9 cellular contexts compared by ENCODE assay signal in the genomic region with DNA sequence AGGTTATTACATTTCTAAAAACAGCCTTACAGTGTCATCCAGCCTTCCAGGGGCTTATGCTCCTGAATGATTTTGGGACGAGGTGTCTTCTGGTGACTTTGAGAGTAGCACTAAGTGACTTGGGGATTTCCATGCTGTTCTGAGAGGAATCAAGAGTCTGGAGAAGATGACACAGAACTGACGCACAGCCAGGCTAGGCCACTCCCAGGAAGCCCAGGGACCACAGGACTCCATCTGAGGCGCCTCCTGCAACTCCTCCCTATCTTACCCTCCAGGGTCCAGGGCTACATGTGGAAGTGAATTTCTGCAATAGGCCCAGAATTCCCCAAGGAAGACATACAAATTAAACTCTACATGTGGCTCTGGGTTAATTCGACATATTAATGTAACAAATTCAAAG.
DNase-seq lines count a peak whose midpoint lies in the region; ATAC-seq and TF ChIP-seq lines count a peak whose summit lies in the region.
"Had no signal": no experiment of that assay in that cellular context is flagged by ENCODE, and none has a peak within 500 bp of the region (broad histone marks: within the 10 kb centered on the region; RNA-seq: fewer than 3 reads in every experiment).

No MANE protein-coding gene starts in this region.

- H3K9me3 ChIP-seq in hepatocyte (ENCODE audit: low read depth): no peaks in the 10 kb centered on the region

- H4K20me1 ChIP-seq in hepatocyte (ENCODE audit: insufficient read depth, poor library complexity, severe bottlenecking): no peaks in the 10 kb centered on the region

- no peaks in the 10 kb centered on the region for H3K36me3 ChIP-seq in hepatocyte (replicated peaks; ENCODE audit: insufficient read depth, low read depth)

- no peaks in the 10 kb centered on the region for H3K79me2 ChIP-seq in hepatocyte

- ATAC-seq in HG02763 (IDR thresholded peaks at IDR 0.05; ENCODE audit: unreplicated experiment) (no peak), HG03521 (IDR thresholded peaks at IDR 0.05; ENCODE audit: unreplicated experiment) (no peak), HG02571 (IDR thresholded peaks at IDR 0.05; ENCODE audit: unreplicated experiment) (no peak)

- WGBS in hepatocyte (ENCODE audit: low lambda C conversion rate, missing lambda C conversion rate): 70% methylated on average over 4 of the region's 4 CpGs

- no peak for TF ChIP-seq CTCF in hepatocyte (IDR thresholded peaks at IDR 0.05; ENCODE audit: poor library complexity)

- H2AFZ ChIP-seq in hepatocyte: no peak overlapping the region

- H3K4me3 ChIP-seq in hepatocyte: no peak overlapping the region

- no peak overlapping the region for H3K4me2 ChIP-seq in hepatocyte

- DNase-seq in EL: peak; percentile 78
- peak; percentile 56 for DNase-seq in MV-4-11 (lab: John Stamatoyannopoulos, UW)
- peak; percentile 11 for DNase-seq in activated naive CD8-positive, alpha-beta T cell treated with anti-CD3 and anti-CD28 coated beads, Interleukin-2, amount 50 U/mL, for 16 hours (ENCODE audit: low read depth, low spot score)
- peak; percentile 28 for DNase-seq in stimulated activated CD4-positive, alpha-beta T cell treated with anti-CD3 and anti-CD28 coated beads, Interleukin-12 subunit alpha, Interleukin-12 subunit beta, amount 100 ng/mL, for 4 hours
- no peak for DNase-seq in hepatocyte (ENCODE audit: low spot score)
- DNase-seq: NCI-H82 had no signal

- no peaks in the 10 kb centered on the region for H3K9me2 ChIP-seq in hepatocyte (replicated peaks; ENCODE audit: insufficient read depth)

- H3K27ac ChIP-seq in hepatocyte: no peak overlapping the region

- no peaks in the 10 kb centered on the region for H3K27me3 ChIP-seq in hepatocyte

- H3K4me1 ChIP-seq in hepatocyte (ENCODE audit: insufficient read depth): no peaks in the 10 kb centered on the region
